8 cellular contexts compared by ENCODE assay signal in the genomic region with DNA sequence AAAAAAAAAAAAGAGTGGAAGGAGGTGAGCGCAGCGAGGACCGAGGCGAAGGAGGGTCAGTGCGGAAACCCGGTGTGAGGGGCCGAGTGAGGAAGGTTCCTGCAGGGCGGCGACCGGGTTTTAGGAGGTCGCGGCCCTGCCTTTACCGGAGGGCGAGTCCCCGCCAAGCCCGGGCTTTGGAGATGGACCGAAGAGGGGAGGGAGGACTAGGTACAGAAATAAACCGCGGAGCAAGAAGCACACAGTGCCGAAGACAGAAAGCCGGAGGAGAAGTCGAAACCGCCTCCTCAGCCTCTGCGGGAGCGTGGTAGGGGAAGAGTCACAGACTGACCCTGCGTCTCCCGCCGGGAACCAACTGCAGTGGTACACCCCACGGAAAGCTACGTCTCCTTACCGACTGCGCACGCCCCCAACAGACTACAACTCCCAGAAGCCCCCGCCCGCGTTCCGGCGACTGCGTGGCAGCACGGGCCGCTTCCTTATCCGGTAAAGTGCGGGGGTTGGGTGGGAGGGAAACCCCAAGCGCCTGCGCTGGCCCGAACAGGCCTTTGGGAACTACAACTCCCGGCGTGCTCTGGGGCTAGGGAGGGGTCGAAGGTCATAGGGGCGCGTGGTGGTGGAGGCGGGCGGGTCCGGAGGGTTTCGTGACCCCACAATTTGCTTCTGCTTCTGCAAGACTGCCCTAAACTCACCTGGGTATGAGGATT. TPM values are rescaled to one million over a fixed set of nuclear protein-coding genes. Genes with fewer than 3 reads are reported as not detected.
DNase-seq lines count a peak whose midpoint lies in the region; ATAC-seq lines count a peak whose summit lies in the region.

NFXL1 (minus strand) TSS at position 365 of the 707 bp plus-strand sequence. CDS start 380 bp downstream, outside the sequence.

- H3K27ac ChIP-seq in aorta (ENCODE audit: low read depth in 1 of 2, low read length in 2 of 2), result peak within 1 kb of the TSS in 1 of 2 donors; percentile 15

- intact Hi-C loops in aorta (cut with DNase I), result loop anchor here in 1 of 2 donors (10.0 kb wide), 1 partner anchor 100 kb away; the partner anchor contains the start of genes CNGA1 and NIPAL1

- H3K36me3 ChIP-seq in aorta (ENCODE audit: control insufficient read depth in 1 of 2, insufficient read depth in 2 of 2, low read length in 1 of 2), result no peaks in the 10 kb centered on the region

- peak within 1 kb of the TSS; percentile 85 to 92 for H3K4me3 ChIP-seq in aorta (ENCODE audit: low read length in 2 of 2)

- H3K9me3 ChIP-seq in aorta (ENCODE audit: control insufficient read depth, low read length), result no peaks in the 10 kb centered on the region

- H3K4me1 ChIP-seq in aorta (ENCODE audit: control insufficient read depth in 1 of 2, insufficient read depth in 2 of 2, low read length in 2 of 2), result no peaks in the 10 kb centered on the region

- WGBS in aorta, 2 donors, result 0% methylated on average over 54 to 55 of the region's 55 CpGs

- H3K27me3 ChIP-seq in aorta (ENCODE audit: control insufficient read depth in 1 of 2, insufficient read depth in 2 of 2, low read length in 1 of 2), result no peaks in the 10 kb centered on the region

- ATAC-seq in GM18517 (IDR thresholded peaks at IDR 0.05; ENCODE audit: unreplicated experiment), result peak; percentile 98
- peak; percentile 98 for ATAC-seq in HG03039 (IDR thresholded peaks at IDR 0.05; ENCODE audit: unreplicated experiment)
- peak; percentile 100 for ATAC-seq in aorta (ENCODE audit: low FRiP score)

- DNase-seq in NCI-H2081 (lab: John Stamatoyannopoulos, UW), result peak; percentile 99
- DNase-seq in T-helper 9 cell, result peak; percentile 94
- DNase-seq in astrocyte of the hippocampus (ENCODE audit: low read depth, low spot score), result peak; percentile 98
- DNase-seq in hippocampal formation (lab: John Stamatoyannopoulos, UW), result peak; percentile 96 to 99
- peak; percentile 90 for DNase-seq in renal cortical epithelial cell (ENCODE audit: low read depth)
- DNase-seq in aorta, result peak; percentile 99

RNA-seq across cellular contexts. Expression of gene NFXL1, which starts in this region (rescaled TPM):
- total RNA-seq in renal cortical epithelial cell (6.8 and 17.3 TPM in 2 replicates), aorta (10 to 100 TPM; 13.7 to 16.7 TPM)
- 1 to 10 TPM; 6.0 to 8.2 TPM for polyA plus RNA-seq in aorta
